16 cellular contexts compared by ENCODE assay signal in genomic region chr4:78885598-78885997, GRCh38.
"Had no signal": no experiment of that assay in that cellular context is flagged by ENCODE, and none has a peak within 500 bp of the region (broad histone marks: within the 10 kb centered on the region; RNA-seq: fewer than 3 reads in every experiment).

No MANE protein-coding gene starts in this region.

- H3K4me3 ChIP-seq: ascending aorta, tibial artery, vagina had no signal

- H3K27me3 ChIP-seq: ascending aorta, tibial artery, vagina had no signal

- H3K4me1 ChIP-seq: ascending aorta, vagina had no signal

- H3K9me3 ChIP-seq: ascending aorta, tibial artery, vagina had no signal

- DNase-seq: activated CD4-positive, alpha-beta memory T cell treated with anti-CD3 and anti-CD28 coated beads for 36 hours; activated CD8-positive, alpha-beta memory T cell treated with anti-CD3 and anti-CD28 coated beads, Interleukin-2, amount 10 ng/mL, durations not matched to agents 7 days and 5 days; activated naive CD4-positive, alpha-beta T cell treated with anti-CD3 and anti-CD28 coated beads for 36 hours; activated naive CD8-positive, alpha-beta T cell treated with anti-CD3 and anti-CD28 coated beads, Interleukin-2, amount 50 U/mL, for 24 hours; activated T-cell treated with anti-CD3 and anti-CD28 coated beads, Interleukin-2, amount 50 U/mL, for 1 hour; hypothalamus; nucleus accumbens; posterior cingulate gyrus; retina; tibial artery; WERI-Rb-1 had no signal

- H3K36me3 ChIP-seq: WERI-Rb-1 had no signal

- ATAC-seq: activated CD8-positive, alpha-beta memory T cell treated with anti-CD3 and anti-CD28 coated beads, Interleukin-2, amount 10 ng/mL, durations not matched to agents 7 days and 5 days; activated naive CD8-positive, alpha-beta T cell treated with anti-CD3 and anti-CD28 coated beads, Interleukin-2, amount 50 U/mL, for 24 hours; esophagus mucosa; natural killer cell treated with Interleukin-12 subunit alpha and Interleukin-12 subunit beta and Interleukin-15 and Interleukin-18, amount 100 ng/mL, for 72 hours; stimulated activated memory B cell treated with anti-CD40 and anti-IgM and Interleukin-4, amounts not matched to agents 10 μg/mL and 1 μg/mL and 100 μg/mL, for 72 hours had no signal
